ENCODE assay signal across 9 cellular contexts in genomic region chr16:66928702-66929388, GRCh38. TPM values are rescaled to one million over a fixed set of nuclear protein-coding genes. Genes with fewer than 3 reads are reported as not detected.
DNase-seq lines count a peak whose midpoint lies in the region; ATAC-seq and TF ChIP-seq lines count a peak whose summit lies in the region.
"Had no signal": no experiment of that assay in that cellular context is flagged by ENCODE, and none has a peak within 500 bp of the region (broad histone marks: within the 10 kb centered on the region; RNA-seq: fewer than 3 reads in every experiment).

No MANE protein-coding gene starts in this region.

- H3K4me3 Mint-ChIP-seq in GM23338 = no peak overlapping the region

- H3K4me3 ChIP-seq in AG04450 (ENCODE audit: low read depth, low read length) (no peak overlapping the region), GM23338 (no peak overlapping the region), left ventricle myocardium inferior (no peak overlapping the region)

- H3K27me3 ChIP-seq in AG04450 (ENCODE audit: control insufficient read depth, insufficient read depth, low read length) (peaks cover 8% of the 10 kb centered on the region), GM23338 (ENCODE audit: insufficient read depth) (peaks cover 44% of the 10 kb centered on the region), left ventricle myocardium inferior (ENCODE audit: low read depth) (peaks cover 16% of the 10 kb centered on the region)

- intact Hi-C loops in left ventricle myocardium inferior (cut with micrococcal nuclease) = no loop called here

- H3K36me3 ChIP-seq in GM23338 (ENCODE audit: insufficient read depth) (no peaks in the 10 kb centered on the region), left ventricle myocardium inferior (peaks cover 11% of the 10 kb centered on the region)

- peaks cover 3% of the 10 kb centered on the region; the same call in 1 of the 2 replicates for H3K79me2 ChIP-seq in GM23338 (replicated peaks; ENCODE audit: insufficient read depth)

- H3K4me1 Mint-ChIP-seq in GM23338 = peaks cover 16% of the 10 kb centered on the region

- H3K36me3 Mint-ChIP-seq in GM23338 (ENCODE audit: low read depth) = peaks cover 3% of the 10 kb centered on the region; the same call in 1 of the 3 replicates

- H3K27ac ChIP-seq in AG04450 (ENCODE audit: low read depth, low read length) (no peak overlapping the region), GM23338 (ENCODE audit: low read depth) (no peak overlapping the region), left ventricle myocardium inferior (replicated peaks) (peak overlapping the region; percentile 96)

- POLR2A ChIA-PET in AG04450 (lab: Yijun Ruan, JAX) = interaction anchor here (0.5 to 0.6 kb wide), 3 partner anchors 11 to 563 kb away, joined by 3 to 4 read pairs (median 4); no protein-coding TSS in a partner anchor

- H3K9me3 ChIP-seq in AG04450 (ENCODE audit: control insufficient read depth, insufficient read depth, low read length) (no peaks in the 10 kb centered on the region), left ventricle myocardium inferior (replicated peaks) (no peaks in the 10 kb centered on the region)

- CTCF ChIA-PET in AG04450 (lab: Charles Lee) = interaction anchor here (0.6 to 4.2 kb wide), 9 partner anchors 10 to 58 kb away, joined by 3 to 77 read pairs (median 7); partner anchors contain the start of gene CDH16

- H3K27ac Mint-ChIP-seq in GM23338 = no peak overlapping the region

- H4K20me1 ChIP-seq in GM23338 (replicated peaks; ENCODE audit: insufficient read depth) = no peaks in the 10 kb centered on the region; the same call in 1 of the 2 replicates

- H3K4me1 ChIP-seq in GM23338 (ENCODE audit: insufficient read depth) (peaks cover 8% of the 10 kb centered on the region), left ventricle myocardium inferior (peaks cover 81% of the 10 kb centered on the region)

- 0 out of 2 replicates have a peak, but pooled peaks cover 3% of the 10 kb centered on the region for H3F3A ChIP-seq in GM23338 (replicated peaks; ENCODE audit: low read depth)

- TF ChIP-seq CTCF in AG04450 (IDR thresholded peaks at IDR 0.05; ENCODE audit: low read depth, low read length) = peak; percentile 52
- peak; percentile 70 to 83 for TF ChIP-seq CTCF in GM23338 (conservative IDR thresholded peaks at IDR 0.05; ENCODE audit: low read depth in 2 of 2)
- peak; percentile 49 for TF ChIP-seq CTCF in left ventricle myocardium inferior (IDR thresholded peaks at IDR 0.05; ENCODE audit: borderline replicate concordance)
- no peak for TF ChIP-seq CTCF in omental fat pad (IDR thresholded peaks at IDR 0.05)

- H3K4me2 ChIP-seq in GM23338 = no peak overlapping the region

- no peaks in the 10 kb centered on the region for H3K9me2 ChIP-seq in GM23338 (ENCODE audit: insufficient read depth)

- peaks cover 46% of the 10 kb centered on the region for H3K27me3 Mint-ChIP-seq in GM23338 (ENCODE audit: insufficient read depth, low read depth, poor library complexity)

- no peak for DNase-seq in AG04450 (ENCODE audit: low read depth, low spot score)
- DNase-seq in GM23338 (ENCODE audit: low spot score) = peak; percentile 88
- DNase-seq in activated CD4-positive, alpha-beta T cell treated with anti-CD3 and anti-CD28 coated beads for 48 hours = peak; percentile 70
- no peak for DNase-seq in left ventricle myocardium inferior
- no peak for DNase-seq in NCI-H748 (lab: John Stamatoyannopoulos, UW; ENCODE audit: unreplicated experiment)
- no peak for DNase-seq in omental fat pad (ENCODE audit: low spot score)
- no peak for DNase-seq in stimulated activated naive CD4-positive, alpha-beta T cell (lab: John Stamatoyannopoulos, UW)

- no peak overlapping the region for H2AFZ ChIP-seq in GM23338

- ATAC-seq in GM23338 = peak; percentile 63
- ATAC-seq in GM18511 (IDR thresholded peaks at IDR 0.05; ENCODE audit: unreplicated experiment) = no peak
- no peak for ATAC-seq in omental fat pad (ENCODE audit: low FRiP score)

- no peaks in the 10 kb centered on the region; the same call in 2 of the 3 replicates for H3K9me3 Mint-ChIP-seq in GM23338

TF ChIP-seq in GM23338, 12 proteins besides CTCF, POLR2A, EP300 and RAD21 (continues in another document):
- TF ChIP-seq EZH2phosphoT487 (IDR thresholded peaks at IDR 0.05; ENCODE audit: unreplicated experiment) (no peak), POLR2AphosphoS5 (IDR thresholded peaks at IDR 0.05; ENCODE audit: low read depth) (no peak), CREB1 (CRISPR knock-in tag; IDR thresholded peaks at IDR 0.05; ENCODE audit: low read depth) (no peak), STAT1 (IDR thresholded peaks at IDR 0.05; ENCODE audit: unreplicated experiment) (no peak), ETS1 (IDR thresholded peaks at IDR 0.05) (no peak)

RNA-seq across cellular contexts. Expression of gene RRAD, which starts 3.5 kb away (rescaled TPM):
- polyA plus RNA-seq in AG04450 (2011; rRNA removed) (1.9 and 2.7 TPM in 2 replicates), GM23338 (2016; fragmentation: Nextera tagmentation; extraction: Ambion mirVana) (0.18 and 0.52 TPM in 2 replicates)
- 0.65 and 1.1 TPM in 2 replicates for polyA minus RNA-seq in AG04450 (2011; rRNA and poly(A)+ RNA removed)
- not detected in 2 replicates for total RNA-seq in GM23338 (2014; rRNA removed; shearing (Covaris generic))
- total RNA-seq in left ventricle myocardium inferior (135 TPM), omental fat pad (10 to 100 TPM in 3 of 4 donors, 1 to 10 TPM in 1; 3.8 to 21.0 (median 11.9) TPM)

RNA-seq across cellular contexts. Expression of gene CIAO2B, which starts 5.4 kb away (rescaled TPM):
- polyA plus RNA-seq in AG04450 (2011; rRNA removed) (131 and 166 TPM in 2 replicates), GM23338 (2016; fragmentation: Nextera tagmentation; extraction: Ambion mirVana) (181 and 189 TPM in 2 replicates)
- 118 and 145 TPM in 2 replicates for polyA minus RNA-seq in AG04450 (2011; rRNA and poly(A)+ RNA removed)
- 85.0 and 92.4 TPM in 2 replicates for total RNA-seq in GM23338 (2014; rRNA removed; shearing (Covaris generic))
- total RNA-seq in left ventricle myocardium inferior (127 TPM), omental fat pad (10 to 100 TPM; 50.4 to 86.8 (median 70.4) TPM)

RNA-seq across cellular contexts. Expression of gene CES2, which starts 6.5 kb away (rescaled TPM):
- polyA plus RNA-seq in AG04450 (2011; rRNA removed) (20.7 and 24.9 TPM in 2 replicates), GM23338 (2016; fragmentation: Nextera tagmentation; extraction: Ambion mirVana) (4.3 and 5.0 TPM in 2 replicates)
- polyA minus RNA-seq in AG04450 (2011; rRNA and poly(A)+ RNA removed) = 20.5 and 27.5 TPM in 2 replicates
- total RNA-seq in GM23338 (2014; rRNA removed; shearing (Covaris generic)) = 8.2 and 9.3 TPM in 2 replicates
- total RNA-seq in left ventricle myocardium inferior (88.5 TPM), omental fat pad (10 to 100 TPM; 25.1 to 34.3 (median 28.1) TPM)

RNA-seq across cellular contexts. Expression of gene CDH16, which starts 10.2 kb away (rescaled TPM):
- polyA plus RNA-seq in AG04450 (2011; rRNA removed) = not detected in 2 replicates
- polyA minus RNA-seq in AG04450 (2011; rRNA and poly(A)+ RNA removed) = not detected in 2 replicates
- not detected in 2 replicates for total RNA-seq in GM23338 (2014; rRNA removed; shearing (Covaris generic))
- not detected in 2 replicates for polyA plus RNA-seq in GM23338 (2016; fragmentation: Nextera tagmentation; extraction: Ambion mirVana)
- total RNA-seq in left ventricle myocardium inferior = not detected
- total RNA-seq in omental fat pad = not detected
- polyA plus RNA-seq: adipose tissue had no signal

RNA-seq across cellular contexts. Expression of gene CES3, which starts 32.2 kb away (rescaled TPM):
- polyA plus RNA-seq in AG04450 (2011; rRNA removed) (0.06 and 0.12 TPM in 2 replicates), GM23338 (2016; fragmentation: Nextera tagmentation; extraction: Ambion mirVana) (0.55 and 0.92 TPM in 2 replicates)
- polyA minus RNA-seq in AG04450 (2011; rRNA and poly(A)+ RNA removed) = 0.05 TPM in 1 of 2 replicates, not detected in the other
- 0.66 and 1.0 TPM in 2 replicates for total RNA-seq in GM23338 (2014; rRNA removed; shearing (Covaris generic))
- total RNA-seq in left ventricle myocardium inferior (1.0 TPM), omental fat pad (1 to 10 TPM in 1 of 4 donors, under 1 TPM in 3; 0.31 to 1.6 (median 0.84) TPM)

Comparison
In these comparisons a context has a peak if more than half of its experiments do, and no peak if none do; other contexts are left out.
1. DNase-seq: peak in GM23338 (single experiment) and activated CD4-positive, alpha-beta T cell treated with anti-CD3 and anti-CD28 coated beads for 48 hours (single experiment); none in AG04450 (single experiment), left ventricle myocardium inferior (single experiment), NCI-H748 (single experiment), omental fat pad (single experiment) and stimulated activated naive CD4-positive, alpha-beta T cell (0 of 6).
2. CTCF ChIP-seq: peak in AG04450 (single experiment), GM23338 (2 of 2) and left ventricle myocardium inferior (single experiment); none in omental fat pad (0 of 3).